8 cellular contexts compared by ENCODE assay signal in genomic region chr20:45842169-45842812, GRCh38. TPM values are rescaled to one million over a fixed set of nuclear protein-coding genes. Genes with fewer than 3 reads are reported as not detected.
DNase-seq lines count a peak whose midpoint lies in the region; ATAC-seq and TF ChIP-seq lines count a peak whose summit lies in the region.

No MANE protein-coding gene starts in this region.

- H3K27ac ChIP-seq in psoas muscle, result peak overlapping the region; percentile 67

- H3K4me1 ChIP-seq in psoas muscle, result peaks cover 36% of the 10 kb centered on the region

- peak; percentile 83 for ATAC-seq in HG03175 (IDR thresholded peaks at IDR 0.05; ENCODE audit: unreplicated experiment)
- no peak for ATAC-seq in effector memory CD8-positive, alpha-beta T cell (replicated peaks)
- ATAC-seq in psoas muscle, result peak; percentile 19 to 60 (median 42)

- H3K36me3 Mint-ChIP-seq in effector memory CD8-positive, alpha-beta T cell (ENCODE audit: insufficient read depth), result peaks cover 24% of the 10 kb centered on the region
- H3K36me3 Mint-ChIP-seq in activated CD4-positive, alpha-beta memory T cell treated with anti-CD3 and anti-CD28 coated beads for 36 hours, result peaks cover 11% of the 10 kb centered on the region

- intact Hi-C loops in psoas muscle (cut with DNase I), result loop anchor here in 1 of 2 donors (5.0 kb wide), 1 partner anchor 35 kb away; no protein-coding TSS in a partner anchor
- intact Hi-C loops in activated CD4-positive, alpha-beta memory T cell treated with anti-CD3 and anti-CD28 coated beads for 36 hours (cut with micrococcal nuclease), result no loop called here

- H3K27me3 ChIP-seq in psoas muscle (ENCODE audit: insufficient read depth in 3 of 3, low read length in 2 of 3), result no peaks in the 10 kb centered on the region

- DNase-seq in GM10266 (ENCODE audit: extremely low spot score) (peak; percentile 70), psoas muscle (no peak), SW480 (ENCODE audit: low spot score) (no peak), T1000 (lab: John Stamatoyannopoulos, UW) (no peak), NCI-H524 treated with DMSO at 0.1 percent for 48 hours (lab: John Stamatoyannopoulos, UW) (no peak)
- DNase-seq in effector memory CD8-positive, alpha-beta T cell, result no peak
- DNase-seq in activated CD4-positive, alpha-beta memory T cell treated with anti-CD3 and anti-CD28 coated beads for 36 hours, result no peak

- H3K27ac Mint-ChIP-seq in effector memory CD8-positive, alpha-beta T cell, result peak overlapping the region; percentile 15 to 56
- H3K27ac Mint-ChIP-seq in activated CD4-positive, alpha-beta memory T cell treated with anti-CD3 and anti-CD28 coated beads for 36 hours, result no peak overlapping the region

- 20 to 59% (median 30%) methylated on average over 5 of the region's 5 CpGs for WGBS in psoas muscle, 3 donors

- peaks cover 6 to 10% of the 10 kb centered on the region in 2 donors for H3K4me1 Mint-ChIP-seq in effector memory CD8-positive, alpha-beta T cell (ENCODE audit: low read depth in 2 of 2)
- no peaks in the 10 kb centered on the region for H3K4me1 Mint-ChIP-seq in activated CD4-positive, alpha-beta memory T cell treated with anti-CD3 and anti-CD28 coated beads for 36 hours (ENCODE audit: low read depth)

- POLR2A ChIA-PET in activated CD4-positive, alpha-beta memory T cell treated with anti-CD3 and anti-CD28 coated beads for 36 hours (lab: Charles Lee), result no interaction called here

- H3K27me3 Mint-ChIP-seq in effector memory CD8-positive, alpha-beta T cell, result no peaks in the 10 kb centered on the region
- no peaks in the 10 kb centered on the region for H3K27me3 Mint-ChIP-seq in activated CD4-positive, alpha-beta memory T cell treated with anti-CD3 and anti-CD28 coated beads for 36 hours

- no peaks in the 10 kb centered on the region for H3K9me3 Mint-ChIP-seq in effector memory CD8-positive, alpha-beta T cell
- H3K9me3 Mint-ChIP-seq in activated CD4-positive, alpha-beta memory T cell treated with anti-CD3 and anti-CD28 coated beads for 36 hours, result no peaks in the 10 kb centered on the region

- peaks cover 0 to 96% of the 10 kb centered on the region in 2 donors for H3K36me3 ChIP-seq in psoas muscle (ENCODE audit: insufficient read depth in 1 of 2, low read depth in 1 of 2)

- CTCF ChIA-PET in activated CD4-positive, alpha-beta memory T cell treated with anti-CD3 and anti-CD28 coated beads for 36 hours (lab: Charles Lee), result interaction anchor here (1.5 kb wide), 1 partner anchor 14 kb away, joined by 3 read pairs; no protein-coding TSS in a partner anchor

- H3K9me3 ChIP-seq in psoas muscle, result no peaks in the 10 kb centered on the region

- no peak overlapping the region for H3K4me3 ChIP-seq in psoas muscle

- TF ChIP-seq CTCF in GM10266 (IDR thresholded peaks at IDR 0.05; ENCODE audit: control insufficient read depth, insufficient read depth, low read depth, missing control alignments), result no peak
- TF ChIP-seq CTCF in psoas muscle (IDR thresholded peaks at IDR 0.05), result no peak

- H3K4me3 Mint-ChIP-seq in effector memory CD8-positive, alpha-beta T cell, result no peak overlapping the region
- H3K4me3 Mint-ChIP-seq in activated CD4-positive, alpha-beta memory T cell treated with anti-CD3 and anti-CD28 coated beads for 36 hours, result no peak overlapping the region

RNA-seq across cellular contexts. Expression of gene SNX21, which starts 8.7 kb away (rescaled TPM):
- 10 to 100 TPM; 22.3 to 44.9 (median 31.6) TPM for total RNA-seq in psoas muscle
- polyA plus RNA-seq in psoas muscle, result 10 to 100 TPM in 2 of 3 donors, 1 to 10 TPM in 1; 8.7 to 63.9 (median 21.2) TPM
- total RNA-seq in activated CD4-positive, alpha-beta memory T cell treated with anti-CD3 and anti-CD28 coated beads for 36 hours, result 1 to 10 TPM; 1.8 to 2.2 TPM

RNA-seq across cellular contexts. Expression of gene ACOT8, which starts 14.9 kb away (rescaled TPM):
- total RNA-seq in psoas muscle, result 10 to 100 TPM; 20.3 to 29.6 (median 24.9) TPM
- 10 to 100 TPM; 20.2 to 32.9 (median 29.3) TPM for polyA plus RNA-seq in psoas muscle
- total RNA-seq in activated CD4-positive, alpha-beta memory T cell treated with anti-CD3 and anti-CD28 coated beads for 36 hours, result 10 to 100 TPM; 25.5 to 29.0 TPM

RNA-seq across cellular contexts. Expression of gene ZSWIM3, which starts 15.1 kb away (rescaled TPM):
- 1 to 10 TPM; 1.4 to 2.7 (median 1.5) TPM for total RNA-seq in psoas muscle
- polyA plus RNA-seq in psoas muscle, result 1 to 10 TPM; 1.1 to 2.0 (median 1.5) TPM
- 1 to 10 TPM; 4.7 TPM for total RNA-seq in activated CD4-positive, alpha-beta memory T cell treated with anti-CD3 and anti-CD28 coated beads for 36 hours

RNA-seq across cellular contexts. Expression of gene TNNC2, which starts 15.2 kb away (rescaled TPM):
- 1,000 to 10,000 TPM; 1,390 to 3,666 (median 2,654) TPM for total RNA-seq in psoas muscle
- polyA plus RNA-seq in psoas muscle, result over 10,000 TPM in 1 of 3 donors, 1,000 to 10,000 TPM in 2; 2,508 to 10,677 (median 9,192) TPM
- total RNA-seq in activated CD4-positive, alpha-beta memory T cell treated with anti-CD3 and anti-CD28 coated beads for 36 hours, result not detected

RNA-seq across cellular contexts. Expression of gene UBE2C, which starts 29.8 kb away (rescaled TPM):
- under 1 TPM; 0.32 to 0.42 (median 0.38) TPM for total RNA-seq in psoas muscle
- under 1 TPM in 2 of 3 donors, not detected in 1; 0.35 to 0.40 TPM for polyA plus RNA-seq in psoas muscle
- total RNA-seq in activated CD4-positive, alpha-beta memory T cell treated with anti-CD3 and anti-CD28 coated beads for 36 hours, result 100 to 1,000 TPM; 192 to 196 TPM

Comparison
In these comparisons a context has a peak if more than half of its experiments do, and no peak if none do; other contexts are left out.
1. RNA of gene SNX21, which starts 8.7 kb away (total RNA-seq): 22.3 to 44.9 TPM in psoas muscle; 1.8 to 2.2 TPM in activated CD4-positive, alpha-beta memory T cell treated with anti-CD3 and anti-CD28 coated beads for 36 hours; every median in the first group is over 4 times any median in the second.